ENCODE assay signal across 8 cellular contexts in genomic region chr1:159881930-159882839, GRCh38. TPM values are rescaled to one million over a fixed set of nuclear protein-coding genes. Genes with fewer than 3 reads are reported as not detected.
DNase-seq lines count a peak whose midpoint lies in the region; ATAC-seq and TF ChIP-seq lines count a peak whose summit lies in the region.

No MANE protein-coding gene starts in this region.

- no peak for ATAC-seq in CD8-positive, alpha-beta T cell
- peak; percentile 62; the same call in 1 of the 2 replicates for ATAC-seq in Panc1
- peak; percentile 94 for ATAC-seq in omental fat pad (ENCODE audit: low FRiP score)
- no peak for ATAC-seq in HG02678 (IDR thresholded peaks at IDR 0.05; ENCODE audit: unreplicated experiment)
- no peak for ATAC-seq in GM21515 (IDR thresholded peaks at IDR 0.05; ENCODE audit: unreplicated experiment)

- H3K9ac ChIP-seq in neural progenitor cell: no peak overlapping the region

- H3K27ac ChIP-seq in CD8-positive, alpha-beta T cell (ENCODE audit: low read depth, low read length): no peak overlapping the region
- H3K27ac ChIP-seq in Panc1 (ENCODE audit: low read length) (no peak overlapping the region), neural progenitor cell (no peak overlapping the region)

- CTCF ChIA-PET in CD8-positive, alpha-beta T cell (lab: Charles Lee): interaction anchor here (1.6 to 5.9 kb wide), 3 partner anchors 9 to 84 kb away, joined by 6 to 59 read pairs (median 11); no protein-coding TSS in a partner anchor
- CTCF ChIA-PET in Panc1 (lab: Charles Lee): interaction anchor here (1.2 kb wide), 1 partner anchor 83 kb away, joined by 3 read pairs; no protein-coding TSS in a partner anchor

- H3K27me3 ChIP-seq in CD8-positive, alpha-beta T cell (ENCODE audit: insufficient read depth, low read length): no peaks in the 10 kb centered on the region
- H3K27me3 ChIP-seq in Panc1 (ENCODE audit: control insufficient read depth, insufficient read depth, low read length) (no peaks in the 10 kb centered on the region), neural progenitor cell (no peaks in the 10 kb centered on the region)

- H3K79me2 ChIP-seq in neural progenitor cell (ENCODE audit: low read depth): no peaks in the 10 kb centered on the region

- DNase-seq in CD8-positive, alpha-beta T cell: peak in 6 of 7 experiments; percentile 8 to 64 (median 38)
- peak; percentile 30 for DNase-seq in Jurkat, Clone E6-1 (ENCODE audit: low read depth, low spot score)
- DNase-seq in Panc1 (ENCODE audit: low read depth, low spot score) (peak; percentile 86), endothelial cell (ENCODE audit: low spot score) (peak; percentile 58), omental fat pad (ENCODE audit: low spot score) (peak; percentile 96), neural progenitor cell (ENCODE audit: low spot score) (no peak)

- H3K4me1 Mint-ChIP-seq in CD8-positive, alpha-beta T cell (ENCODE audit: low read depth): no peaks in the 10 kb centered on the region
- H3K4me1 Mint-ChIP-seq in endothelial cell (ENCODE audit: unreplicated experiment) (peaks cover 10% of the 10 kb centered on the region), neural progenitor cell (no peaks in the 10 kb centered on the region)

- H3K36me3 ChIP-seq in CD8-positive, alpha-beta T cell (ENCODE audit: insufficient read depth, low read length): no peaks in the 10 kb centered on the region
- no peaks in the 10 kb centered on the region for H3K36me3 ChIP-seq in Panc1 (ENCODE audit: control insufficient read depth, insufficient read depth, low read length)
- H3K36me3 ChIP-seq in neural progenitor cell: no peaks in the 10 kb centered on the region

- intact Hi-C loops in CD8-positive, alpha-beta T cell (cut with DNase I, micrococcal nuclease): no loop called here
- intact Hi-C loops in Panc1 (cut with micrococcal nuclease; ENCODE audit: unreplicated experiment): no loop called here

- H2AFZ ChIP-seq in neural progenitor cell (replicated peaks): no peak overlapping the region

- H3K36me3 Mint-ChIP-seq in CD8-positive, alpha-beta T cell: no peaks in the 10 kb centered on the region
- no peaks in the 10 kb centered on the region for H3K36me3 Mint-ChIP-seq in endothelial cell (ENCODE audit: low read depth, unreplicated experiment)
- no peaks in the 10 kb centered on the region for H3K36me3 Mint-ChIP-seq in neural progenitor cell

- H3K27ac Mint-ChIP-seq in CD8-positive, alpha-beta T cell: no peak overlapping the region
- H3K27ac Mint-ChIP-seq in endothelial cell (ENCODE audit: unreplicated experiment) (no peak overlapping the region), neural progenitor cell (no peak overlapping the region)

- TF ChIP-seq CTCF in CD8-positive, alpha-beta T cell (IDR thresholded peaks at IDR 0.05): no peak
- TF ChIP-seq CTCF in Panc1 (IDR thresholded peaks at IDR 0.05) (no peak), endothelial cell (IDR thresholded peaks at IDR 0.05; ENCODE audit: unreplicated experiment) (no peak), omental fat pad (IDR thresholded peaks at IDR 0.05) (no peak), neural progenitor cell (IDR thresholded peaks at IDR 0.05) (no peak)

- H3K4me3 ChIP-seq in CD8-positive, alpha-beta T cell (ENCODE audit: low read depth, low read length): no peak overlapping the region
- H3K4me3 ChIP-seq in Jurkat, Clone E6-1 (ENCODE audit: low read length): no peak overlapping the region
- no peak overlapping the region for H3K4me3 ChIP-seq in Panc1 (ENCODE audit: low read depth in 2 of 2, low read length in 2 of 2)
- no peak overlapping the region for H3K4me3 ChIP-seq in neural progenitor cell

- no peaks in the 10 kb centered on the region for H4K20me1 ChIP-seq in neural progenitor cell (ENCODE audit: low read depth)

- H3K27me3 Mint-ChIP-seq in CD8-positive, alpha-beta T cell (ENCODE audit: low read depth): peaks cover 3% of the 10 kb centered on the region
- peaks cover 4% of the 10 kb centered on the region for H3K27me3 Mint-ChIP-seq in endothelial cell (ENCODE audit: unreplicated experiment)
- H3K27me3 Mint-ChIP-seq in neural progenitor cell (ENCODE audit: insufficient read depth, low read depth): peaks cover 4% of the 10 kb centered on the region

- H3K4me2 ChIP-seq in neural progenitor cell: no peak overlapping the region

- H3K4me3 Mint-ChIP-seq in CD8-positive, alpha-beta T cell: no peak overlapping the region
- H3K4me3 Mint-ChIP-seq in endothelial cell (ENCODE audit: unreplicated experiment) (no peak overlapping the region), neural progenitor cell (no peak overlapping the region)

- no peaks in the 10 kb centered on the region for H3K9me3 ChIP-seq in CD8-positive, alpha-beta T cell (ENCODE audit: low read length)
- H3K9me3 ChIP-seq in Panc1 (ENCODE audit: control insufficient read depth, insufficient read depth, low read depth, low read length) (no peaks in the 10 kb centered on the region), neural progenitor cell (ENCODE audit: low read depth) (no peaks in the 10 kb centered on the region)

- no peaks in the 10 kb centered on the region for H3F3A ChIP-seq in neural progenitor cell (ENCODE audit: low read depth)

- in situ Hi-C loops in Panc1 (cut with HindIII; ENCODE audit: low pct_unique_long_range_greater_than_20kb, low sequenced_read_pairs): no loop called here

- H3K4me1 ChIP-seq in CD8-positive, alpha-beta T cell (ENCODE audit: insufficient read depth, low read length): peaks cover 5% of the 10 kb centered on the region
- H3K4me1 ChIP-seq in Panc1 (ENCODE audit: control insufficient read depth, insufficient read depth, low read length) (no peaks in the 10 kb centered on the region), neural progenitor cell (no peaks in the 10 kb centered on the region)

- H3K9me3 Mint-ChIP-seq in CD8-positive, alpha-beta T cell: no peaks in the 10 kb centered on the region
- no peaks in the 10 kb centered on the region for H3K9me3 Mint-ChIP-seq in endothelial cell (ENCODE audit: unreplicated experiment)
- no peaks in the 10 kb centered on the region for H3K9me3 Mint-ChIP-seq in neural progenitor cell

- BruUV-seq in Panc1 (replicated peaks; lab: Mats Ljungman, UMichigan): no TSS peak

- POLR2A ChIA-PET in CD8-positive, alpha-beta T cell (lab: Charles Lee): interaction anchor here (1.0 kb wide), 1 partner anchor 55 kb away, joined by 4 read pairs; the partner anchor contains the start of gene SLAMF8
- POLR2A ChIA-PET in Panc1 (lab: Charles Lee): no interaction called here

RNA-seq across cellular contexts. Expression of gene CFAP45, which starts 17.8 kb away (rescaled TPM):
- total RNA-seq in CD8-positive, alpha-beta T cell: 1 to 10 TPM; 4.9 to 7.1 TPM
- polyA plus RNA-seq in Jurkat, Clone E6-1 (2012; ENCODE audit: insufficient read depth, insufficient read length): 1.2 TPM
- 1.6 TPM for total RNA-seq in Panc1 (2021; ENCODE audit: unreplicated experiment)
- 0.40 TPM for polyA plus RNA-seq in Panc1 (2012; ENCODE audit: insufficient read length)
- 1.0 TPM for total RNA-seq in endothelial cell (ENCODE audit: unreplicated experiment)
- 1 to 10 TPM in 1 of 4 donors, under 1 TPM in 2, not detected in 1; 0.84 to 5.3 (median 0.95) TPM for total RNA-seq in omental fat pad
- total RNA-seq in neural progenitor cell (ENCODE audit: low replicate concordance): not detected in 2 replicates

RNA-seq across cellular contexts. Expression of gene VSIG8, which starts 19.7 kb away (rescaled TPM):
- not detected for total RNA-seq in CD8-positive, alpha-beta T cell
- not detected for polyA plus RNA-seq in Jurkat, Clone E6-1 (2012; ENCODE audit: insufficient read depth, insufficient read length)
- total RNA-seq in Panc1 (2021; ENCODE audit: unreplicated experiment) (not detected), endothelial cell (ENCODE audit: unreplicated experiment) (not detected), omental fat pad (not detected), neural progenitor cell (ENCODE audit: low replicate concordance) (not detected in 2 replicates)
- not detected for polyA plus RNA-seq in Panc1 (2012; ENCODE audit: insufficient read length)

RNA-seq across cellular contexts. Expression of gene TAGLN2, which starts 43.1 kb away (rescaled TPM):
- total RNA-seq in CD8-positive, alpha-beta T cell: 100 to 1,000 TPM; 235 to 238 TPM
- 379 TPM for polyA plus RNA-seq in Jurkat, Clone E6-1 (2012; ENCODE audit: insufficient read depth, insufficient read length)
- total RNA-seq in Panc1 (2021; ENCODE audit: unreplicated experiment) (474 TPM), endothelial cell (ENCODE audit: unreplicated experiment) (95.2 TPM), omental fat pad (100 to 1,000 TPM; 242 to 569 (median 258) TPM), neural progenitor cell (ENCODE audit: low replicate concordance) (3.9 and 12.1 TPM in 2 replicates)
- 550 TPM for polyA plus RNA-seq in Panc1 (2012; ENCODE audit: insufficient read length)

RNA-seq across cellular contexts. Expression of gene SLAMF8, which starts 55.5 kb away (rescaled TPM):
- under 1 TPM; 0.30 to 0.47 TPM for total RNA-seq in CD8-positive, alpha-beta T cell
- 4.4 TPM for polyA plus RNA-seq in Jurkat, Clone E6-1 (2012; ENCODE audit: insufficient read depth, insufficient read length)
- total RNA-seq in Panc1 (2021; ENCODE audit: unreplicated experiment) (not detected), endothelial cell (ENCODE audit: unreplicated experiment) (not detected), omental fat pad (10 to 100 TPM in 2 of 4 donors, 1 to 10 TPM in 2; 8.9 to 36.0 (median 11.2) TPM), neural progenitor cell (ENCODE audit: low replicate concordance) (not detected in 2 replicates)
- polyA plus RNA-seq in Panc1 (2012; ENCODE audit: insufficient read length): not detected

Comparison
In these comparisons a context has a peak if more than half of its experiments do, and no peak if none do; other contexts are left out.
1. ATAC-seq: peak in Panc1 (single experiment) and omental fat pad (single experiment); none in CD8-positive, alpha-beta T cell (single experiment), HG02678 (single experiment) and GM21515 (single experiment).